Comparison of ENCODE assay signal across 9 cellular contexts in genomic region chr2:113502213-113503093, GRCh38. TPM values are rescaled to one million over a fixed set of nuclear protein-coding genes. Genes with fewer than 3 reads are reported as not detected.
A peak's percentile ranks its signal among the peaks of the same experiment; 100 is the strongest.
DNase-seq lines count a peak whose midpoint lies in the region; ATAC-seq and TF ChIP-seq lines count a peak whose summit lies in the region.
"Not testable (repeated sequence)": the region's sequence is repeated elsewhere in the genome, so short reads cannot be mapped to it uniquely, and the experiment has no call there.
"Had no signal": no experiment of that assay in that cellular context is flagged by ENCODE, and none has a peak within 500 bp of the region (broad histone marks: within the 10 kb centered on the region; RNA-seq: fewer than 3 reads in every experiment).

No MANE protein-coding gene starts in this region.

- peak overlapping the region; percentile 49 for H3K4me3 ChIP-seq in HUES48 (ENCODE audit: low read depth, low read length)
- H3K4me3 ChIP-seq in iPS-18c (ENCODE audit: insufficient read depth, low read depth, low read length) = peak overlapping the region; percentile 28; the same call in 1 of the 2 replicates
- peak overlapping the region in 1 of 2 donors; percentile 37 for H3K4me3 ChIP-seq in neuronal stem cell (ENCODE audit: low read length in 2 of 2)
- peak overlapping the region; percentile 41 to 57 for H3K4me3 ChIP-seq in tibial artery

- not testable (repeated sequence) for TF ChIP-seq CTCF in activated CD8-positive, alpha-beta T cell treated with anti-CD3 and anti-CD28 coated beads for 36 hours (IDR thresholded peaks at IDR 0.05); tibial artery (IDR thresholded peaks at IDR 0.05)

- not testable (repeated sequence) for H3K4ac ChIP-seq in neuronal stem cell (ENCODE audit: low read length)

- H2AK5ac ChIP-seq in neuronal stem cell (ENCODE audit: low read depth, low read length) = not testable (repeated sequence)

- H3K14ac ChIP-seq in neuronal stem cell (ENCODE audit: low read length) = not testable (repeated sequence)

- not testable (repeated sequence) for H2BK12ac ChIP-seq in neuronal stem cell (ENCODE audit: low read length)

- H2BK15ac ChIP-seq in neuronal stem cell (ENCODE audit: low read length) = not testable (repeated sequence)

- H3K36me3 Mint-ChIP-seq in activated CD8-positive, alpha-beta T cell treated with anti-CD3 and anti-CD28 coated beads for 36 hours (ENCODE audit: low read depth) = not testable (repeated sequence)
- H3K36me3 Mint-ChIP-seq in dendritic cell treated with granulocyte-macrophage colony-stimulating factor and Interleukin-4, amounts not matched to agents 40 ng/mL and 50 ng/mL, for 4 days (ENCODE audit: low read depth) = peaks cover 11% of the 10 kb centered on the region

- H3K4me3 Mint-ChIP-seq in activated CD8-positive, alpha-beta T cell treated with anti-CD3 and anti-CD28 coated beads for 36 hours = peak overlapping the region; percentile 68
- H3K4me3 Mint-ChIP-seq in dendritic cell treated with granulocyte-macrophage colony-stimulating factor and Interleukin-4, amounts not matched to agents 40 ng/mL and 50 ng/mL, for 4 days = peak overlapping the region; percentile 74

- WGBS in neuronal stem cell (ENCODE audit: extremely low coverage in 2 of 2, insufficient read length in 2 of 2, insufficient replicate concordance in 1 of 2), 2 donors = no CpG with 5 or more reads among the region's 73 CpGs

- H3K79me1 ChIP-seq in neuronal stem cell (ENCODE audit: low read depth, low read length) = not testable (repeated sequence)

- peak; percentile 23 for ATAC-seq in GM21723 (IDR thresholded peaks at IDR 0.05; ENCODE audit: unreplicated experiment)
- peak; percentile 34 for ATAC-seq in activated CD8-positive, alpha-beta T cell treated with anti-CD3 and anti-CD28 coated beads for 36 hours

- peak overlapping the region; percentile 80 for H2AFZ ChIP-seq in neuronal stem cell (ENCODE audit: low read length)

- not testable (repeated sequence) for H4K8ac ChIP-seq in neuronal stem cell (ENCODE audit: low read depth, low read length)

- not testable (repeated sequence) for H3K27ac Mint-ChIP-seq in activated CD8-positive, alpha-beta T cell treated with anti-CD3 and anti-CD28 coated beads for 36 hours
- peak overlapping the region; percentile 63 for H3K27ac Mint-ChIP-seq in dendritic cell treated with granulocyte-macrophage colony-stimulating factor and Interleukin-4, amounts not matched to agents 40 ng/mL and 50 ng/mL, for 4 days

- not testable (repeated sequence) for H3K36me3 ChIP-seq in HUES48 (ENCODE audit: control insufficient read depth, insufficient read depth, low read length); neuronal stem cell (replicated peaks in 1 of 2; ENCODE audit: control insufficient read depth in 2 of 2, insufficient read depth in 2 of 2, low read length in 2 of 2); tibial artery

- H2BK120ac ChIP-seq in neuronal stem cell (ENCODE audit: low read depth, low read length) = not testable (repeated sequence)

- not testable (repeated sequence) for H3K9ac ChIP-seq in HUES48 (ENCODE audit: low read depth, low read length); neuronal stem cell (ENCODE audit: low read depth, low read length, poor library complexity)

- CTCF ChIA-PET in activated CD8-positive, alpha-beta T cell treated with anti-CD3 and anti-CD28 coated beads for 36 hours (lab: Charles Lee) = not testable (repeated sequence)

- not testable (repeated sequence) for H3K18ac ChIP-seq in neuronal stem cell (ENCODE audit: low read length)

- H2BK5ac ChIP-seq in neuronal stem cell (ENCODE audit: low read length) = not testable (repeated sequence)

- H3K4me1 ChIP-seq in HUES48 (ENCODE audit: control insufficient read depth, insufficient read depth, low read length); neuronal stem cell (ENCODE audit: control insufficient read depth in 2 of 2, insufficient read depth in 1 of 2, low read depth in 1 of 2, low read length in 2 of 2): not testable (repeated sequence)
- H3K4me1 ChIP-seq in tibial artery = peaks cover 0 to 22% (median 10%) of the 10 kb centered on the region in 4 donors

- not testable (repeated sequence) for H3K27ac ChIP-seq in HUES48 (ENCODE audit: low read depth, low read length); neuronal stem cell (replicated peaks; ENCODE audit: low read length); tibial artery

- H4K91ac ChIP-seq in neuronal stem cell (ENCODE audit: low read depth, low read length, poor library complexity) = not testable (repeated sequence)

- peak overlapping the region; percentile 45 for H3K4me2 ChIP-seq in neuronal stem cell (ENCODE audit: insufficient read depth, low read length, poor library complexity, severe bottlenecking)

- peaks cover 78% of the 10 kb centered on the region for H3K27me3 ChIP-seq in HUES48 (ENCODE audit: control insufficient read depth, insufficient read depth, low read length)
- peaks cover 3 to 31% (median 31%) of the 10 kb centered on the region in 3 experiments for H3K27me3 ChIP-seq in neuronal stem cell (ENCODE audit: control insufficient read depth in 3 of 3, insufficient read depth in 3 of 3, low read depth in 1 of 3, low read length in 3 of 3)
- H3K27me3 ChIP-seq in tibial artery = peaks cover 3 to 45% of the 10 kb centered on the region in 2 donors

- peak; percentile 11 for DNase-seq in ELR (ENCODE audit: low read depth)
- not testable (repeated sequence) for DNase-seq in activated CD8-positive, alpha-beta T cell treated with anti-CD3 and anti-CD28 coated beads for 36 hours; neuronal stem cell (ENCODE audit: low spot score); tibial artery

- POLR2A ChIA-PET in activated CD8-positive, alpha-beta T cell treated with anti-CD3 and anti-CD28 coated beads for 36 hours (lab: Charles Lee) = not testable (repeated sequence)

- not testable (repeated sequence) for H3K9me3 Mint-ChIP-seq in activated CD8-positive, alpha-beta T cell treated with anti-CD3 and anti-CD28 coated beads for 36 hours; dendritic cell treated with granulocyte-macrophage colony-stimulating factor and Interleukin-4, amounts not matched to agents 40 ng/mL and 50 ng/mL, for 4 days

- peaks cover 31% of the 10 kb centered on the region for H3K27me3 Mint-ChIP-seq in activated CD8-positive, alpha-beta T cell treated with anti-CD3 and anti-CD28 coated beads for 36 hours
- peaks cover 61% of the 10 kb centered on the region for H3K27me3 Mint-ChIP-seq in dendritic cell treated with granulocyte-macrophage colony-stimulating factor and Interleukin-4, amounts not matched to agents 40 ng/mL and 50 ng/mL, for 4 days

- not testable (repeated sequence) for H3K23ac ChIP-seq in neuronal stem cell (ENCODE audit: low read depth, low read length, poor library complexity)

- H3K9me3 ChIP-seq in HUES48 (ENCODE audit: control insufficient read depth, insufficient read depth, low read length); iPS-18c (ENCODE audit: control insufficient read depth, insufficient read depth, low read length); neuronal stem cell (replicated peaks in 1 of 2; ENCODE audit: control insufficient read depth in 2 of 2, insufficient read depth in 1 of 2, low read depth in 1 of 2, low read length in 2 of 2); tibial artery: not testable (repeated sequence)

- H3K4me1 Mint-ChIP-seq in activated CD8-positive, alpha-beta T cell treated with anti-CD3 and anti-CD28 coated beads for 36 hours (ENCODE audit: low read depth) = peaks cover 15% of the 10 kb centered on the region
- H3K4me1 Mint-ChIP-seq in dendritic cell treated with granulocyte-macrophage colony-stimulating factor and Interleukin-4, amounts not matched to agents 40 ng/mL and 50 ng/mL, for 4 days (ENCODE audit: low read depth) = peaks cover 41% of the 10 kb centered on the region

- intact Hi-C loops in activated CD8-positive, alpha-beta T cell treated with anti-CD3 and anti-CD28 coated beads for 36 hours (cut with micrococcal nuclease); dendritic cell treated with granulocyte-macrophage colony-stimulating factor and Interleukin-4, amounts not matched to agents 40 ng/mL and 50 ng/mL, for 4 days (cut with micrococcal nuclease); tibial artery (cut with DNase I; ENCODE audit: low total_unique reads): not testable (repeated sequence)

RNA-seq across cellular contexts. Expression of gene FOXD4L1, which starts 4.0 kb away (rescaled TPM):
- under 1 TPM in 1 of 2 experiments, not detected in 1; 0.23 TPM for total RNA-seq in activated CD8-positive, alpha-beta T cell treated with anti-CD3 and anti-CD28 coated beads for 36 hours
- polyA plus RNA-seq in neuronal stem cell (2013, experiment 1 of 2) = not detected
- 0.01 TPM for polyA plus RNA-seq in neuronal stem cell (2013, experiment 2 of 2)
- total RNA-seq: glomerular endothelial cell had no signal
